In genomic region chr2:69729266-69729665, GRCh38 we compare ENCODE assay signal across 24 cellular contexts. TPM values are rescaled to one million over a fixed set of nuclear protein-coding genes. Genes with fewer than 3 reads are reported as not detected.
DNase-seq lines count a peak whose midpoint lies in the region; ATAC-seq and TF ChIP-seq lines count a peak whose summit lies in the region.
"Had no signal": no experiment of that assay in that cellular context is flagged by ENCODE, and none has a peak within 500 bp of the region (broad histone marks: within the 10 kb centered on the region; RNA-seq: fewer than 3 reads in every experiment).

No MANE protein-coding gene starts in this region.

- H2BK20ac ChIP-seq in H9 (ENCODE audit: low read depth, low read length, poor library complexity, severe bottlenecking), result no peak overlapping the region

- peak; percentile 53 to 72 for ATAC-seq in left cardiac atrium
- ATAC-seq in psoas muscle, result peak; percentile 34 to 65 (median 62)
- no peak for ATAC-seq in sciatic nerve
- ATAC-seq: A549, GM12878, HCT116 had no signal

- H3K79me2 ChIP-seq in H9 (ENCODE audit: insufficient read depth, low read length), result no peaks in the 10 kb centered on the region

- no peak overlapping the region for H3K23ac ChIP-seq in H9 (ENCODE audit: insufficient read length, low read depth, low read length)

- H3K36me3 ChIP-seq in cardiac muscle cell, result no peaks in the 10 kb centered on the region
- no peaks in the 10 kb centered on the region for H3K36me3 ChIP-seq in right atrium auricular region
- H3K36me3 ChIP-seq in left ventricle myocardium inferior, result no peaks in the 10 kb centered on the region
- no peaks in the 10 kb centered on the region for H3K36me3 ChIP-seq in psoas muscle (ENCODE audit: insufficient read depth in 1 of 2, low read depth in 1 of 2)
- H3K36me3 ChIP-seq: BE2C; BLaER1 treated with 17β-estradiol and CSF1 and Interleukin-3, amounts not matched to agents 10 nM and 100 nM had no signal

- no peaks in the 10 kb centered on the region for H3K36me3 Mint-ChIP-seq in H9 (ENCODE audit: insufficient read depth in 1 of 3, low read depth in 3 of 3)
- H3K36me3 Mint-ChIP-seq: CD14-positive monocyte; CD8-positive, alpha-beta memory T cell had no signal

- H3K27me3 Mint-ChIP-seq in H9 (ENCODE audit: low read depth), result no peaks in the 10 kb centered on the region
- H3K27me3 Mint-ChIP-seq: CD4-positive, alpha-beta T cell; CD8-positive, alpha-beta memory T cell had no signal

- H3K4me2 ChIP-seq in H9 (ENCODE audit: insufficient read depth, insufficient read length, low read length), result no peak overlapping the region
- H3K4me2 ChIP-seq: A549; BLaER1 treated with 17β-estradiol and CSF1 and Interleukin-3, amounts not matched to agents 10 nM and 100 nM had no signal

- H3K56ac ChIP-seq in H9 (ENCODE audit: insufficient read length, low read depth, low read length), result no peak overlapping the region

- H3K9me3 Mint-ChIP-seq in H9, result no peaks in the 10 kb centered on the region
- H3K9me3 Mint-ChIP-seq: CD4-positive, alpha-beta T cell; CD8-positive, alpha-beta memory T cell had no signal

- no peaks in the 10 kb centered on the region for H3K27me3 ChIP-seq in cardiac muscle cell
- H3K27me3 ChIP-seq in right atrium auricular region, result no peaks in the 10 kb centered on the region
- no peaks in the 10 kb centered on the region for H3K27me3 ChIP-seq in left ventricle myocardium inferior (ENCODE audit: low read depth)
- H3K27me3 ChIP-seq in psoas muscle (ENCODE audit: insufficient read depth in 3 of 3, low read length in 2 of 3), result no peaks in the 10 kb centered on the region
- no peaks in the 10 kb centered on the region for H3K27me3 ChIP-seq in H9 (ENCODE audit: insufficient read depth, low read length)
- H3K27me3 ChIP-seq: BE2C; BLaER1 treated with 17β-estradiol and CSF1 and Interleukin-3, amounts not matched to agents 10 nM and 100 nM had no signal

- H3K4me1 Mint-ChIP-seq in H9, result peaks cover 9 to 11% of the 10 kb centered on the region in 2 experiments

- H3K4ac ChIP-seq in H9 (ENCODE audit: low read depth, low read length), result no peak overlapping the region

- H3K27ac ChIP-seq in cardiac muscle cell, result peak overlapping the region; percentile 71
- H3K27ac ChIP-seq in right atrium auricular region, result peak overlapping the region in 1 of 2 donors; percentile 54
- H3K27ac ChIP-seq in left ventricle myocardium inferior (replicated peaks), result no peak overlapping the region
- H3K27ac ChIP-seq in psoas muscle, result no peak overlapping the region
- H3K27ac ChIP-seq in H9 (ENCODE audit: insufficient read length, low read depth, low read length), result no peak overlapping the region
- H3K27ac ChIP-seq: BLaER1 treated with 17β-estradiol and CSF1 and Interleukin-3, amounts not matched to agents 10 nM and 100 nM; GM23248 had no signal

- H3K23me2 ChIP-seq in H9 (ENCODE audit: insufficient read length, low read depth, low read length, poor library complexity, severe bottlenecking), result peaks cover 3% of the 10 kb centered on the region

- no peak overlapping the region for H3K27ac Mint-ChIP-seq in H9
- H3K27ac Mint-ChIP-seq: CD14-positive monocyte; CD4-positive, alpha-beta T cell; CD8-positive, alpha-beta memory T cell had no signal

- H3K4me3 Mint-ChIP-seq in H9, result no peak overlapping the region
- H3K4me3 Mint-ChIP-seq: CD14-positive monocyte; CD4-positive, alpha-beta T cell; CD8-positive, alpha-beta memory T cell had no signal

- H3K4me1 ChIP-seq in cardiac muscle cell (ENCODE audit: low read depth), result peaks cover 9% of the 10 kb centered on the region
- H3K4me1 ChIP-seq in right atrium auricular region, result no peaks in the 10 kb centered on the region
- H3K4me1 ChIP-seq in left ventricle myocardium inferior, result peaks cover 22% of the 10 kb centered on the region
- no peaks in the 10 kb centered on the region for H3K4me1 ChIP-seq in psoas muscle
- no peaks in the 10 kb centered on the region for H3K4me1 ChIP-seq in H9 (ENCODE audit: insufficient read depth, low read length)
- H3K4me1 ChIP-seq: BE2C had no signal

- no peak overlapping the region for H4K5ac ChIP-seq in H9 (ENCODE audit: insufficient read length, low read depth, low read length)

- H3K18ac ChIP-seq in H9 (ENCODE audit: insufficient read length, low read depth, low read length), result no peak overlapping the region

- H4K20me1 ChIP-seq in H9 (ENCODE audit: control insufficient read depth, insufficient read depth, insufficient read length), result no peaks in the 10 kb centered on the region
- H4K20me1 ChIP-seq: BLaER1 treated with 17β-estradiol and CSF1 and Interleukin-3, amounts not matched to agents 10 nM and 100 nM had no signal

- no peak overlapping the region for H3K9ac ChIP-seq in H9 (ENCODE audit: extremely low read depth, insufficient read length, low read length)
- H3K9ac ChIP-seq: BLaER1 treated with 17β-estradiol and CSF1 and Interleukin-3, amounts not matched to agents 10 nM and 100 nM; GM23248 had no signal

- H2AFZ ChIP-seq in H9 (ENCODE audit: low read length), result no peak overlapping the region
- H2AFZ ChIP-seq: GM23248 had no signal

- DNase-seq in cardiac muscle cell (ENCODE audit: low read depth in 1 of 2, low spot score in 1 of 2) (no peak), right atrium auricular region (ENCODE audit: low spot score) (no peak), left cardiac atrium (no peak), left ventricle myocardium inferior (no peak), psoas muscle (no peak), sciatic nerve (ENCODE audit: low spot score) (no peak), H9 (no peak)
- DNase-seq: 8988T; ACHN; AML-193; BE2C; CD4-positive, alpha-beta T cell; CD8-positive, alpha-beta memory T cell; DMS 273 treated with DMSO at 0.1 percent for 48 hours; DMS79; EL; GDM1; GM23248; H7 had no signal

- WGBS in psoas muscle, 3 donors, result 54 to 79% (median 55%) methylated on average over 5 of the region's 5 CpGs
- WGBS in H9 (ENCODE audit: extremely low coverage, insufficient read length, low lambda C conversion rate), result no CpG with 5 or more reads among the region's 5 CpGs

- H3K14ac ChIP-seq in H9 (ENCODE audit: insufficient read depth, low read length), result no peak overlapping the region

- H3K79me1 ChIP-seq in H9 (ENCODE audit: insufficient read depth, low read depth, low read length, poor library complexity, severe bottlenecking), result no peaks in the 10 kb centered on the region

- no peak overlapping the region for H2BK15ac ChIP-seq in H9 (ENCODE audit: low read depth, low read length)

- H4K8ac ChIP-seq in H9 (replicated peaks; ENCODE audit: insufficient read length, low read depth, low read length), result no peak overlapping the region

- TF ChIP-seq CTCF in cardiac muscle cell (IDR thresholded peaks at IDR 0.05; ENCODE audit: low read depth, low read length) (no peak), right atrium auricular region (IDR thresholded peaks at IDR 0.05) (no peak), left ventricle myocardium inferior (IDR thresholded peaks at IDR 0.05; ENCODE audit: borderline replicate concordance) (no peak), psoas muscle (IDR thresholded peaks at IDR 0.05) (no peak), H9 (conservative IDR thresholded peaks at IDR 0.05) (no peak)

- H3K9me3 ChIP-seq in cardiac muscle cell (ENCODE audit: low read depth) (no peaks in the 10 kb centered on the region), right atrium auricular region (no peaks in the 10 kb centered on the region), left ventricle myocardium inferior (replicated peaks) (no peaks in the 10 kb centered on the region), psoas muscle (no peaks in the 10 kb centered on the region), H9 (ENCODE audit: control insufficient read depth, low read depth, low read length) (no peaks in the 10 kb centered on the region)
- H3K9me3 ChIP-seq: A549; BE2C; BLaER1 treated with 17β-estradiol and CSF1 and Interleukin-3, amounts not matched to agents 10 nM and 100 nM had no signal

- H3K4me3 ChIP-seq in cardiac muscle cell (no peak overlapping the region), right atrium auricular region (no peak overlapping the region), left ventricle myocardium inferior (no peak overlapping the region), psoas muscle (no peak overlapping the region)
- H3K4me3 ChIP-seq: A549; BLaER1 treated with 17β-estradiol and CSF1 and Interleukin-3, amounts not matched to agents 10 nM and 100 nM; GM12878; GM23248 had no signal

- H3T11ph ChIP-seq in H9 (ENCODE audit: low read length), result no peak overlapping the region

- H4K91ac ChIP-seq in H9 (ENCODE audit: insufficient read length, low read depth, low read length), result no peak overlapping the region

- no peak overlapping the region for H2BK12ac ChIP-seq in H9 (ENCODE audit: insufficient read length, low read depth, low read length)

- H2BK120ac ChIP-seq in H9 (ENCODE audit: low read depth, low read length, poor library complexity, severe bottlenecking), result no peak overlapping the region

- no peak overlapping the region for H2BK5ac ChIP-seq in H9 (ENCODE audit: insufficient read length, low read length)

- intact Hi-C loops in left cardiac atrium (cut with DNase I) (no loop called here), left ventricle myocardium inferior (cut with micrococcal nuclease) (no loop called here), psoas muscle (cut with DNase I) (no loop called here), sciatic nerve (cut with DNase I) (no loop called here)

- no peak overlapping the region for H2AK5ac ChIP-seq in H9 (ENCODE audit: insufficient read length, low read length)

RNA-seq across cellular contexts. Expression of gene ANXA4, which starts 12.7 kb away (rescaled TPM):
- total RNA-seq in cardiac muscle cell, result 11.0 and 18.0 TPM in 2 replicates
- 27.2 and 36.1 TPM in 2 replicates for polyA plus RNA-seq in cardiac muscle cell
- 10 to 100 TPM; 12.7 to 25.9 TPM for total RNA-seq in right atrium auricular region
- 10 to 100 TPM; 41.3 to 50.4 TPM for total RNA-seq in left cardiac atrium
- total RNA-seq in left ventricle myocardium inferior, result 30.6 TPM
- total RNA-seq in psoas muscle, result 10 to 100 TPM; 19.4 to 29.0 (median 23.4) TPM
- 10 to 100 TPM; 13.2 to 17.0 (median 13.2) TPM for polyA plus RNA-seq in psoas muscle
- 117 TPM for total RNA-seq in sciatic nerve
- total RNA-seq in H9 (2021), result 14.3 and 14.4 TPM in 2 replicates
